In genomic region chr7:148296994-148297644, GRCh38 we compare ENCODE assay signal across 1 cellular context.
TF ChIP-seq lines count a peak whose summit lies in the region.

No MANE protein-coding gene starts in this region.

TF ChIP-seq in H1, 55 proteins besides CTCF, POLR2A, EP300 and RAD21:
- TF ChIP-seq, protein P1, sequence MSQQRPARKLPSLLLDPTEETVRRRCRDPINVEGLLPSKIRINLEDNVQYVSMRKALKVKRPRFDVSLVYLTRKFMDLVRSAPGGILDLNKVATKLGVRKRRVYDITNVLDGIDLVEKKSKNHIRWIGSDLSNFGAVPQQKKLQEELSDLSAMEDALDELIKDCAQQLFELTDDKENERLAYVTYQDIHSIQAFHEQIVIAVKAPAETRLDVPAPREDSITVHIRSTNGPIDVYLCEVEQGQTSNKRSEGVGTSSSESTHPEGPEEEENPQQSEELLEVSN (IDR thresholded peaks at IDR 0.05): no peak
- TF ChIP-seq POU5F1 (IDR thresholded peaks at IDR 0.05; ENCODE audit: low read depth, low read length) (no peak), TCF12 (IDR thresholded peaks at IDR 0.05; ENCODE audit: low read depth, low read length) (no peak), SIN3A (conservative IDR thresholded peaks at IDR 0.05 in 1 of 2, IDR thresholded peaks at IDR 0.05 in 1 of 2; ENCODE audit: low read depth in 1 of 2, low read length in 2 of 2) (no peak), TAF7 (optimal IDR thresholded peaks at IDR 0.05; ENCODE audit: borderline replicate concordance, low read depth, low read length) (no peak), TEAD4 (IDR thresholded peaks at IDR 0.05; ENCODE audit: low read depth, low read length) (no peak), ASH2L (IDR thresholded peaks at IDR 0.05; ENCODE audit: low read length) (no peak), CTBP2 (IDR thresholded peaks at IDR 0.05; ENCODE audit: borderline replicate concordance, insufficient read depth, insufficient read length, low read length) (no peak), SUZ12 (IDR thresholded peaks at IDR 0.05; ENCODE audit: low read length) (no peak), YY1 (IDR thresholded peaks at IDR 0.05; ENCODE audit: low read depth, low read length) (no peak), SIRT6 (IDR thresholded peaks at IDR 0.05; ENCODE audit: low read length) (no peak), NANOG (IDR thresholded peaks at IDR 0.05; ENCODE audit: insufficient read depth, low read depth, low read length, poor library complexity, severe bottlenecking) (no peak), SP2 (IDR thresholded peaks at IDR 0.05; ENCODE audit: low read length) (no peak)
TF ChIP-seq in H1: peak in this region for 0.
